Comparison of ENCODE assay signal across 10 cellular contexts in the genomic region with DNA sequence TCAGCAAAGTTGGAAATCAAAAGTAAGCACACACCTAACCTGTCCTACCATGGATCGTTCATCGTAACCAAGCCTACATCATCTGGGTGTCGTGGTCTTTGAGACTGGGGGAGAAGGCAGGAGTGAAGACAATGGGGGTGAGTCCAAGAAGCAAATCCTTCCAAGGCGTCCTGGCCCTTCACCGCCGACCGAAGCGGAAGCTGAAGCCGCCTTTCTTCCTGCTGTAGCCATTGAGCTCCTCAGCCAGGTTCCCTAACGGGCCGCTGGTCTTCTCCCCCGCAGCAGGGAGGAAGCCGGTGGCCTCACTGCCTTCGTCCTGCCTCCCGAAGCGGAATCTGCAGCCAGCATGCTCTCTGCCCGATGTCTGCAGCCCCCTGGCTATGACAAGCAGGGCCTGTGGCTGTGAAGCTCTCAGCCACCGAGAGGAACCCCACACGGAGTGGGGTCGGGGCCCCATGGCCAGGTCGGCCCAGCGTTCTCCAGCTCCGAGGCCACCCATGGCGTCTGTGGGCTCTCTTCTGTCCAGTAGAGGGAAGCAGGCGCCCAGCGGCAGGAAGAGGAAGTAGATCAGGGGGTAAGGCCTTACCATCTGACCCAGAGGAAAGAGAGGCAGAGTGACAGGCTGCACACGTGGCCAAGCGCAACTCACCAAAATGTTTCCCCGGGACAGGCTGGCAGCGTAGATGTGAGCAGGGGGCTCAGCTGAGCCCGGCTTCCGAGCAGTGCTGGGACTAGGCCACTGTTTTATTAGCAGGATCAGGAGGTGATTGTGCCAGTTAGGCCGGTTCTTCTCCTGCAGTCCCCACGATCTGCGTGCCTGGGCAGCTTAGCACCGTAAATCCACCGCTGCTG. TPM values are rescaled to one million over a fixed set of nuclear protein-coding genes. Genes with fewer than 3 reads are reported as not detected.
DNase-seq lines count a peak whose midpoint lies in the region; ATAC-seq and TF ChIP-seq lines count a peak whose summit lies in the region.
"Had no signal": no experiment of that assay in that cellular context is flagged by ENCODE, and none has a peak within 500 bp of the region (broad histone marks: within the 10 kb centered on the region; RNA-seq: fewer than 3 reads in every experiment).

No MANE protein-coding gene starts in this region.

- H3K4me2 ChIP-seq in BLaER1: peak overlapping the region; percentile 84
- no peak overlapping the region for H3K4me2 ChIP-seq in OCI-LY3 (ENCODE audit: low read length)

- WGBS in esophagus, 2 donors: 60 to 72% methylated on average over 37 of the region's 37 CpGs

- H4K20me1 ChIP-seq in BLaER1: peaks cover 72% of the 10 kb centered on the region
- no peaks in the 10 kb centered on the region for H4K20me1 ChIP-seq in OCI-LY3 (ENCODE audit: insufficient read depth, low read length)

- H3K27ac ChIP-seq in BLaER1 (peak overlapping the region; percentile 61), OCI-LY3 (ENCODE audit: low read length) (no peak overlapping the region), esophagus (ENCODE audit: low read depth in 2 of 2, low read length in 1 of 2) (peak overlapping the region; percentile 30 to 79)

- peak; percentile 40 to 73 (median 65) for DNase-seq in mucosa of descending colon
- DNase-seq in MG63: no peak
- no peak for DNase-seq in SHP77 treated with DMSO at 0.1 percent for 48 hours (lab: John Stamatoyannopoulos, UW)
- DNase-seq: DMS79 had no signal

- no peaks in the 10 kb centered on the region for H3K9me3 ChIP-seq in BLaER1
- no peaks in the 10 kb centered on the region for H3K9me3 ChIP-seq in OCI-LY3 (ENCODE audit: insufficient read depth, low read length)
- H3K9me3 ChIP-seq in esophagus (ENCODE audit: control insufficient read depth in 2 of 2, insufficient read depth in 1 of 2, low read depth in 1 of 2, low read length in 1 of 2): no peaks in the 10 kb centered on the region
- H3K9me3 ChIP-seq in mucosa of descending colon: no peaks in the 10 kb centered on the region
- no peaks in the 10 kb centered on the region for H3K9me3 ChIP-seq in MG63

- H3K4me3 ChIP-seq in BLaER1 (peak overlapping the region; percentile 36), OCI-LY3 (ENCODE audit: low read length) (no peak overlapping the region), esophagus (ENCODE audit: low read depth in 1 of 2, low read length in 2 of 2) (no peak overlapping the region), mucosa of descending colon (no peak overlapping the region), MG63 (no peak overlapping the region)

- no peaks in the 10 kb centered on the region for H3K79me2 ChIP-seq in OCI-LY3 (ENCODE audit: low read length)

- intact Hi-C loops in mucosa of descending colon (cut with DNase I, micrococcal nuclease): no loop called here

- peak; percentile 21; the same call in 1 of the 2 replicates for TF ChIP-seq CTCF in OCI-LY3 (IDR thresholded peaks at IDR 0.05; ENCODE audit: low read depth, low read length)
- no peak for TF ChIP-seq CTCF in mucosa of descending colon (IDR thresholded peaks at IDR 0.05)

- H3K9ac ChIP-seq in BLaER1 (peak overlapping the region; percentile 8), OCI-LY3 (ENCODE audit: low read length) (no peak overlapping the region)

- H3K36me3 ChIP-seq in BLaER1: peaks cover 20% of the 10 kb centered on the region
- H3K36me3 ChIP-seq in OCI-LY3 (replicated peaks; ENCODE audit: low read depth, low read length): peaks cover 11% of the 10 kb centered on the region
- peaks cover 6 to 12% of the 10 kb centered on the region in 2 donors for H3K36me3 ChIP-seq in esophagus (ENCODE audit: control insufficient read depth in 2 of 2, insufficient read depth in 2 of 2, low read length in 1 of 2)
- H3K36me3 ChIP-seq in mucosa of descending colon (ENCODE audit: low read depth): peaks cover 8% of the 10 kb centered on the region
- H3K36me3 ChIP-seq in MG63: peaks cover 43% of the 10 kb centered on the region

- no peak overlapping the region for H2AFZ ChIP-seq in OCI-LY3 (ENCODE audit: low read depth, low read length)

- no peaks in the 10 kb centered on the region for H3K27me3 ChIP-seq in BLaER1
- no peaks in the 10 kb centered on the region for H3K27me3 ChIP-seq in OCI-LY3 (ENCODE audit: low read depth, low read length)
- no peaks in the 10 kb centered on the region for H3K27me3 ChIP-seq in esophagus (ENCODE audit: control insufficient read depth in 1 of 2, insufficient read depth in 2 of 2, low read length in 2 of 2)
- H3K27me3 ChIP-seq in MG63: no peaks in the 10 kb centered on the region

- ATAC-seq in mucosa of descending colon (peak; percentile 74), HG03039 (IDR thresholded peaks at IDR 0.05; ENCODE audit: unreplicated experiment) (no peak), HG03025 (IDR thresholded peaks at IDR 0.05; ENCODE audit: low FRiP score, unreplicated experiment) (no peak)

- peaks cover 72% of the 10 kb centered on the region for H3K4me1 ChIP-seq in BLaER1
- H3K4me1 ChIP-seq in OCI-LY3 (ENCODE audit: low read length): no peaks in the 10 kb centered on the region
- H3K4me1 ChIP-seq in esophagus (ENCODE audit: control insufficient read depth in 2 of 2, insufficient read depth in 2 of 2, low read length in 1 of 2): peaks cover 7 to 14% of the 10 kb centered on the region in 2 donors
- H3K4me1 ChIP-seq in mucosa of descending colon (ENCODE audit: low read depth): peaks cover 10% of the 10 kb centered on the region

RNA-seq across cellular contexts. Expression of gene QRFP, which starts 3.1 kb away (rescaled TPM):
- under 1 TPM; 0.08 to 0.16 TPM for polyA plus RNA-seq in esophagus
- total RNA-seq in mucosa of descending colon: under 1 TPM in 2 of 3 donors, not detected in 1; 0.24 to 0.87 TPM
- not detected in 2 replicates for total RNA-seq in MG63 (2014; rRNA removed; shearing (Covaris generic); ENCODE audit: low replicate concordance)
- total RNA-seq: activated naive CD4-positive, alpha-beta T cell treated with anti-CD3 and anti-CD28 coated beads, Interleukin-2, amount 50 U/mL, for 72 hours had no signal

RNA-seq across cellular contexts. Expression of gene FIBCD1, which starts 45.6 kb away (rescaled TPM):
- under 1 TPM; 0.06 to 0.24 TPM for polyA plus RNA-seq in esophagus
- total RNA-seq in mucosa of descending colon: 10 to 100 TPM in 1 of 3 donors, 1 to 10 TPM in 2; 2.6 to 10.7 (median 7.3) TPM
- total RNA-seq in MG63 (2014; rRNA removed; shearing (Covaris generic); ENCODE audit: low replicate concordance): not detected in 2 replicates
- total RNA-seq: activated naive CD4-positive, alpha-beta T cell treated with anti-CD3 and anti-CD28 coated beads, Interleukin-2, amount 50 U/mL, for 72 hours had no signal

RNA-seq across cellular contexts. Expression of gene ABL1, which starts 58.4 kb away (rescaled TPM):
- polyA plus RNA-seq in esophagus: 10 to 100 TPM; 13.6 to 19.0 TPM
- 100 to 1,000 TPM in 1 of 3 donors, 10 to 100 TPM in 2; 86.6 to 147 (median 91.4) TPM for total RNA-seq in mucosa of descending colon
- 24.2 and 24.7 TPM in 2 replicates for total RNA-seq in MG63 (2014; rRNA removed; shearing (Covaris generic); ENCODE audit: low replicate concordance)

Comparison
In these comparisons a context has a peak if more than half of its experiments do, and no peak if none do; other contexts are left out.
1. DNase-seq: peak in mucosa of descending colon (3 of 3); none in MG63 (single experiment) and SHP77 treated with DMSO at 0.1 percent for 48 hours (single experiment).